ENCODE assay signal across 26 cellular contexts in the genomic region with DNA sequence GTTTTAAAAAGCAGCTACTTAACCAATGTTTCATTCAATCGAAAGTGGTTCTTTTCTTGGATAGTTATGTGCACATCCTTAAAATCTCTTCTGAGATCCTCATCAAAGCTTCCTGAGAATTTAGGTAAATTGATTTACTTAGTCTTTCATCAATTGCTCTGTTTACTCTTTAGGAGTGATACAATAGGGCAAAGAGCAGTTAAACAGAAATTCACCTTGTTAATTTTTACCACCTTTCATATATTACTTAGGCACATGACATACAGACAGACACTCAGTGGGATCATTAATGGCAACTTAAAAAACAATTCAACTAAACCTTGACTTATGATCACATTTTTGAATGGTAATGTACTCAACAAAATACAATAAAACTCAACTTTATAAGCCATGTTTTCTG.
"Had no signal": no experiment of that assay in that cellular context is flagged by ENCODE, and none has a peak within 500 bp of the region (broad histone marks: within the 10 kb centered on the region; RNA-seq: fewer than 3 reads in every experiment).

No MANE protein-coding gene starts in this region.

- H3K9me3 ChIP-seq: esophagus squamous epithelium, mucosa of descending colon, sigmoid colon, testis, tibial artery had no signal

- H3K4me3 ChIP-seq: coronary artery, esophagus squamous epithelium, lung, mucosa of descending colon, sigmoid colon, testis, tibial artery had no signal

- H3K27me3 Mint-ChIP-seq: naive B cell; natural killer cell treated with Interleukin-12 subunit alpha and Interleukin-12 subunit beta and Interleukin-15 and Interleukin-18, amount 100 ng/mL, for 72 hours; type B pancreatic cell had no signal

- H3K36me3 Mint-ChIP-seq: mesothelial cell of epicardium; naive B cell; natural killer cell treated with Interleukin-12 subunit alpha and Interleukin-12 subunit beta and Interleukin-15 and Interleukin-18, amount 100 ng/mL, for 72 hours; stimulated activated effector memory CD8-positive, alpha-beta T cell treated with anti-CD3 and anti-CD28 coated beads, Interleukin-12 subunit alpha, Interleukin-12 subunit beta, amount 100 ng/mL, for 72 hours; type B pancreatic cell had no signal

- H3K4me1 Mint-ChIP-seq: neural crest cell had no signal

- ATAC-seq: left ventricle myocardium superior; natural killer cell treated with Interleukin-12 subunit alpha and Interleukin-12 subunit beta and Interleukin-15 and Interleukin-18, amount 100 ng/mL, for 72 hours had no signal

- H3K9me3 Mint-ChIP-seq: stimulated activated effector memory CD8-positive, alpha-beta T cell treated with anti-CD3 and anti-CD28 coated beads, Interleukin-12 subunit alpha, Interleukin-12 subunit beta, amount 100 ng/mL, for 72 hours had no signal

- H3K4me1 ChIP-seq: esophagus squamous epithelium, parathyroid adenoma, sigmoid colon, testis, tibial artery had no signal

- H3K36me3 ChIP-seq: esophagus squamous epithelium, sigmoid colon, tibial artery had no signal

- H2AFZ ChIP-seq: parathyroid adenoma had no signal

- H3K4me3 Mint-ChIP-seq: mesothelial cell of epicardium; naive B cell; natural killer cell treated with Interleukin-12 subunit alpha and Interleukin-12 subunit beta and Interleukin-15 and Interleukin-18, amount 100 ng/mL, for 72 hours; neural crest cell; stimulated activated effector memory CD8-positive, alpha-beta T cell treated with anti-CD3 and anti-CD28 coated beads, Interleukin-12 subunit alpha, Interleukin-12 subunit beta, amount 100 ng/mL, for 72 hours; type B pancreatic cell had no signal

- H3K79me2 ChIP-seq: parathyroid adenoma had no signal

- H3K27me3 ChIP-seq: esophagus squamous epithelium, sigmoid colon, testis had no signal

- H3K27ac Mint-ChIP-seq: mesothelial cell of epicardium; natural killer cell treated with Interleukin-12 subunit alpha and Interleukin-12 subunit beta and Interleukin-15 and Interleukin-18, amount 100 ng/mL, for 72 hours; progenitor cell of endocrine pancreas; stimulated activated effector memory CD8-positive, alpha-beta T cell treated with anti-CD3 and anti-CD28 coated beads, Interleukin-12 subunit alpha, Interleukin-12 subunit beta, amount 100 ng/mL, for 72 hours; type B pancreatic cell had no signal

- H3K9ac ChIP-seq: parathyroid adenoma had no signal

- DNase-seq: dermis blood vessel endothelial cell; effector memory CD4-positive, alpha-beta T cell; erythroblast; esophagus squamous epithelium; foreskin melanocyte; left ventricle myocardium superior; mesenchymal stem cell; mucosa of descending colon; sigmoid colon; stimulated activated CD4-positive, alpha-beta T cell treated with anti-CD3 and anti-CD28 coated beads, Interleukin-2, amount 100 ng/mL, for 24 hours; stimulated activated CD4-positive, alpha-beta T cell treated with anti-CD3 and anti-CD28 coated beads, Interleukin-4, amount 100 ng/mL, for 24 hours; substantia nigra; testis; tibial artery had no signal

- H3K27ac ChIP-seq: coronary artery, esophagus squamous epithelium, parathyroid adenoma, sigmoid colon, testis, tibial artery had no signal

- FAIRE-seq: keratinocyte, urothelium cell line had no signal
